8 cellular contexts compared by ENCODE assay signal in genomic region chr16:69709456-69710084, GRCh38. TPM values are rescaled to one million over a fixed set of nuclear protein-coding genes. Genes with fewer than 3 reads are reported as not detected.
DNase-seq lines count a peak whose midpoint lies in the region; ATAC-seq and TF ChIP-seq lines count a peak whose summit lies in the region.

No MANE protein-coding gene starts in this region.

- ATAC-seq in GM19455 (IDR thresholded peaks at IDR 0.05; ENCODE audit: unreplicated experiment) (no peak), HG02678 (IDR thresholded peaks at IDR 0.05; ENCODE audit: unreplicated experiment) (no peak)

- H3K4me1 ChIP-seq in cardiac muscle cell (ENCODE audit: low read depth) = no peaks in the 10 kb centered on the region

- peak; percentile 49 for TF ChIP-seq CTCF in AG09309 (IDR thresholded peaks at IDR 0.05; ENCODE audit: control insufficient read depth, insufficient read depth, low read depth, low read length, missing control alignments)
- peak; percentile 63 for TF ChIP-seq CTCF in GM13977 (IDR thresholded peaks at IDR 0.05; ENCODE audit: extremely low read depth, insufficient read depth, missing control alignments)
- TF ChIP-seq CTCF in cardiac muscle cell (IDR thresholded peaks at IDR 0.05; ENCODE audit: low read depth, low read length) = peak; percentile 55
- peak; percentile 54 for TF ChIP-seq CTCF in retinal pigment epithelial cell (conservative IDR thresholded peaks at IDR 0.05; ENCODE audit: low read depth, low read length)

- DNase-seq in AG09309 (ENCODE audit: low read depth) = no peak
- DNase-seq in GM13977 (ENCODE audit: low spot score) = peak; percentile 52
- peak; percentile 46 for DNase-seq in NCI-H2196 (lab: John Stamatoyannopoulos, UW; ENCODE audit: unreplicated experiment)
- DNase-seq in activated CD8-positive, alpha-beta memory T cell treated with anti-CD3 and anti-CD28 coated beads, Interleukin-2, amount 50 U/mL, for 48 hours = peak; percentile 36
- peak; percentile 65 to 81 for DNase-seq in cardiac muscle cell (ENCODE audit: low read depth in 1 of 2, low spot score in 1 of 2)
- peak; percentile 32 for DNase-seq in retinal pigment epithelial cell (ENCODE audit: low read depth)

- H3K27me3 ChIP-seq in cardiac muscle cell = no peaks in the 10 kb centered on the region

- peak overlapping the region; percentile 38 for H3K27ac ChIP-seq in cardiac muscle cell

- in situ Hi-C loops in GM13977 (cut with MboI; ENCODE audit: low pct_unique_long_range_greater_than_20kb, low sequenced_read_pairs, unreplicated experiment) = no loop called here

- H3K4me3 ChIP-seq in AG09309 (ENCODE audit: control insufficient read depth, low read depth, low read length) (no peak overlapping the region), cardiac muscle cell (no peak overlapping the region), retinal pigment epithelial cell (ENCODE audit: low read length) (no peak overlapping the region)

- no peaks in the 10 kb centered on the region for H3K9me3 ChIP-seq in cardiac muscle cell (ENCODE audit: low read depth)

- no peaks in the 10 kb centered on the region for H3K36me3 ChIP-seq in cardiac muscle cell

RNA-seq across cellular contexts. Expression of gene NQO1, which starts 16.8 kb away (rescaled TPM):
- 2.1 and 6.2 TPM in 2 replicates for total RNA-seq in cardiac muscle cell
- polyA plus RNA-seq in cardiac muscle cell = 7.1 and 10.8 TPM in 2 replicates

RNA-seq across cellular contexts. Expression of gene NOB1, which starts 45.2 kb away (rescaled TPM):
- 19.9 and 34.0 TPM in 2 replicates for total RNA-seq in cardiac muscle cell
- polyA plus RNA-seq in cardiac muscle cell = 26.8 and 35.3 TPM in 2 replicates

RNA-seq across cellular contexts. Expression of gene WWP2, which starts 52.6 kb away (rescaled TPM):
- 24.8 and 27.8 TPM in 2 replicates for total RNA-seq in cardiac muscle cell
- 21.3 and 34.9 TPM in 2 replicates for polyA plus RNA-seq in cardiac muscle cell
